In genomic region chr12:127270193-127270592, GRCh38 we compare ENCODE assay signal across 15 cellular contexts.
DNase-seq lines count a peak whose midpoint lies in the region; ATAC-seq, FAIRE-seq and TF ChIP-seq lines count a peak whose summit lies in the region.
"Had no signal": no experiment of that assay in that cellular context is flagged by ENCODE, and none has a peak within 500 bp of the region (broad histone marks: within the 10 kb centered on the region; RNA-seq: fewer than 3 reads in every experiment).

No MANE protein-coding gene starts in this region.

- H3K79me2 ChIP-seq in astrocyte (ENCODE audit: insufficient read depth, low read length) = no peaks in the 10 kb centered on the region

- H2AK9ac ChIP-seq in IMR-90 (replicated peaks; ENCODE audit: low read depth, low read length, poor library complexity) = no peak overlapping the region

- H3K4me2 ChIP-seq in IMR-90 (ENCODE audit: low read depth, low read length) (no peak overlapping the region), astrocyte (ENCODE audit: low read length) (no peak overlapping the region)

- no peak overlapping the region for H3K4me3 ChIP-seq in IMR-90 (ENCODE audit: insufficient read depth, low read depth, low read length)
- no peak overlapping the region for H3K4me3 ChIP-seq in astrocyte (ENCODE audit: insufficient read depth, low read depth, low read length)
- H3K4me3 ChIP-seq in effector memory CD4-positive, alpha-beta T cell (ENCODE audit: insufficient read depth, low read depth, low read length, poor library complexity, severe bottlenecking) = no peak overlapping the region
- H3K4me3 ChIP-seq: BLaER1 treated with 17β-estradiol and CSF1 and Interleukin-3, amounts not matched to agents 10 nM and 100 nM had no signal

- H2AK5ac ChIP-seq in IMR-90 (ENCODE audit: low read depth, low read length) = no peak overlapping the region

- CTCF ChIA-PET in IMR-90 (lab: Yijun Ruan, JAX) = no interaction called here

- no peaks in the 10 kb centered on the region for H3K4me1 Mint-ChIP-seq in astrocyte (ENCODE audit: low read depth, unreplicated experiment)

- H3K14ac ChIP-seq in IMR-90 (replicated peaks; ENCODE audit: low read depth, low read length) = no peak overlapping the region

- H4K20me1 ChIP-seq in IMR-90 (ENCODE audit: insufficient read depth, low read length) (no peaks in the 10 kb centered on the region), astrocyte (ENCODE audit: insufficient read depth, low read length) (no peaks in the 10 kb centered on the region)
- H4K20me1 ChIP-seq: BLaER1 treated with 17β-estradiol and CSF1 and Interleukin-3, amounts not matched to agents 10 nM and 100 nM had no signal

- TF ChIP-seq POLR2A in IMR-90 (IDR thresholded peaks at IDR 0.05; ENCODE audit: low read depth, low read length) = no peak

- H2BK20ac ChIP-seq in IMR-90 (ENCODE audit: low read depth, low read length) = no peak overlapping the region

- DNase-seq in AG20443 (ENCODE audit: low spot score) = peak; percentile 36
- peak; percentile 50 for DNase-seq in IMR-90
- peak; percentile 54 for DNase-seq in astrocyte (ENCODE audit: low read depth)
- DNase-seq in kidney tubule cell (ENCODE audit: low spot score) = peak; percentile 81
- no peak for DNase-seq in stimulated activated CD4-positive, alpha-beta T cell treated with anti-CD3 and anti-CD28 coated beads, Interleukin-4, amount 100 ng/mL, for 24 hours
- no peak for DNase-seq in posterior vena cava (ENCODE audit: low spot score)
- DNase-seq in effector memory CD4-positive, alpha-beta T cell = no peak
- DNase-seq in stimulated activated CD8-positive, alpha-beta memory T cell treated with anti-CD3 and anti-CD28 coated beads, Interleukin-4, amount 100 ng/mL, for 48 hours = no peak
- DNase-seq: activated CD4-positive, alpha-beta T cell treated with anti-CD3 and anti-CD28 coated beads for 48 hours; Karpas-422; NCI-H2107 had no signal

- peaks cover 4% of the 10 kb centered on the region for H3K9me3 Mint-ChIP-seq in astrocyte (ENCODE audit: unreplicated experiment)

- peak; percentile 39 for FAIRE-seq in astrocyte (lab: Jason Lieb, UNC)
- FAIRE-seq: GM18507 had no signal

- peak overlapping the region; percentile 49 for H2BK120ac ChIP-seq in IMR-90 (ENCODE audit: low read depth, low read length)

- H3K27ac ChIP-seq in IMR-90 (ENCODE audit: insufficient read depth, low read length) (no peak overlapping the region), astrocyte (ENCODE audit: low read depth, low read length) (no peak overlapping the region)
- H3K27ac ChIP-seq in effector memory CD4-positive, alpha-beta T cell (ENCODE audit: insufficient read depth, low read length, poor library complexity, severe bottlenecking) = no peak overlapping the region

- H3K4me1 ChIP-seq in IMR-90 (ENCODE audit: control insufficient read depth, insufficient read depth, low read length) = peaks cover 6% of the 10 kb centered on the region; the same call in 1 of the 2 replicates
- H3K4me1 ChIP-seq in astrocyte (ENCODE audit: insufficient read depth, low read length) = peaks cover 14% of the 10 kb centered on the region
- H3K4me1 ChIP-seq in effector memory CD4-positive, alpha-beta T cell (ENCODE audit: control insufficient read depth, insufficient read depth, low read length, poor library complexity, severe bottlenecking) = no peaks in the 10 kb centered on the region

- ATAC-seq in IMR-90 (ENCODE audit: low read depth) = no peak
- ATAC-seq: esophagus mucosa had no signal

- peak overlapping the region; percentile 54 for H3K4ac ChIP-seq in IMR-90 (ENCODE audit: low read depth, low read length)

- TF ChIP-seq RAD21 in IMR-90 (IDR thresholded peaks at IDR 0.05; ENCODE audit: low read length) = no peak

- in situ Hi-C loops in IMR-90 (cut with MboI; ENCODE audit: low sequenced_read_pairs) = no loop called here

- H4K5ac ChIP-seq in IMR-90 (ENCODE audit: low read depth, low read length) = no peak overlapping the region

- no peaks in the 10 kb centered on the region for H3K79me1 ChIP-seq in IMR-90 (ENCODE audit: low read depth in 1 of 2, low read length in 2 of 2)

- no peak overlapping the region for H3K4me3 Mint-ChIP-seq in astrocyte (ENCODE audit: unreplicated experiment)
- H3K4me3 Mint-ChIP-seq: stimulated activated naive CD8-positive, alpha-beta T cell treated with anti-CD3 and anti-CD28 coated beads, Interleukin-15, Interleukin-2, amounts not matched to agents 100 ng/mL and 50 ng/mL, for 24 hours had no signal

- no peaks in the 10 kb centered on the region for H3K9me1 ChIP-seq in IMR-90 (ENCODE audit: insufficient read depth, low read length)

- no peak for TF ChIP-seq CTCF in IMR-90 (conservative IDR thresholded peaks at IDR 0.05; ENCODE audit: low read depth, low read length)
- TF ChIP-seq CTCF in astrocyte (IDR thresholded peaks at IDR 0.05; ENCODE audit: insufficient read depth, low read depth, low read length) = no peak

- H3K36me3 Mint-ChIP-seq in astrocyte (ENCODE audit: low read depth, unreplicated experiment) = no peaks in the 10 kb centered on the region

- H2BK15ac ChIP-seq in IMR-90 (ENCODE audit: low read depth, low read length) = no peak overlapping the region

- H3K56ac ChIP-seq in IMR-90 (ENCODE audit: extremely low read depth, insufficient read depth, low read length) = no peak overlapping the region

- no TSS peak for BruUV-seq in IMR-90 (replicated peaks; lab: Mats Ljungman, UMichigan)

- no peaks in the 10 kb centered on the region for H3K36me3 ChIP-seq in IMR-90 (ENCODE audit: control insufficient read depth, insufficient read depth, low read length)
- H3K36me3 ChIP-seq in astrocyte (ENCODE audit: insufficient read depth, low read length) = no peaks in the 10 kb centered on the region
- H3K36me3 ChIP-seq in effector memory CD4-positive, alpha-beta T cell (ENCODE audit: control insufficient read depth, insufficient read depth, low read length) = no peaks in the 10 kb centered on the region
- H3K36me3 ChIP-seq: BLaER1 treated with 17β-estradiol and CSF1 and Interleukin-3, amounts not matched to agents 10 nM and 100 nM had no signal

- peak overlapping the region; percentile 44 for H2BK5ac ChIP-seq in IMR-90 (ENCODE audit: low read depth, low read length, poor library complexity, severe bottlenecking)

- no peaks in the 10 kb centered on the region for H3K27me3 Mint-ChIP-seq in astrocyte (ENCODE audit: low read depth, unreplicated experiment)

- no peak overlapping the region for H3K9ac ChIP-seq in IMR-90 (ENCODE audit: low read depth, low read length)
- no peak overlapping the region for H3K9ac ChIP-seq in astrocyte (ENCODE audit: low read length)
- H3K9ac ChIP-seq: BLaER1 treated with 17β-estradiol and CSF1 and Interleukin-3, amounts not matched to agents 10 nM and 100 nM had no signal

- WGBS in IMR-90 (ENCODE audit: extremely low coverage in 2 of 2, insufficient read length in 1 of 2), 2 experiments = no CpG with 5 or more reads among the region's 3 CpGs

- no peak overlapping the region for H3K27ac Mint-ChIP-seq in astrocyte (ENCODE audit: unreplicated experiment)
- H3K27ac Mint-ChIP-seq: stimulated activated naive CD8-positive, alpha-beta T cell treated with anti-CD3 and anti-CD28 coated beads, Interleukin-15, Interleukin-2, amounts not matched to agents 100 ng/mL and 50 ng/mL, for 24 hours had no signal

- H3K9me3 ChIP-seq in IMR-90 (ENCODE audit: control insufficient read depth, insufficient read depth, low read length) (peaks cover 9% of the 10 kb centered on the region), astrocyte (ENCODE audit: insufficient read depth, low read depth, low read length) (no peaks in the 10 kb centered on the region)
- H3K9me3 ChIP-seq in effector memory CD4-positive, alpha-beta T cell (ENCODE audit: control insufficient read depth, low read length) = no peaks in the 10 kb centered on the region
- H3K9me3 ChIP-seq: BLaER1 treated with 17β-estradiol and CSF1 and Interleukin-3, amounts not matched to agents 10 nM and 100 nM had no signal

- H3K27me3 ChIP-seq in IMR-90 (ENCODE audit: control insufficient read depth, insufficient read depth, low read length) (no peaks in the 10 kb centered on the region), astrocyte (ENCODE audit: insufficient read depth, low read length) (no peaks in the 10 kb centered on the region)
- H3K27me3 ChIP-seq in effector memory CD4-positive, alpha-beta T cell (replicated peaks; ENCODE audit: control insufficient read depth, insufficient read depth, low read length, poor library complexity, severe bottlenecking) = no peaks in the 10 kb centered on the region
- H3K27me3 ChIP-seq: BLaER1 treated with 17β-estradiol and CSF1 and Interleukin-3, amounts not matched to agents 10 nM and 100 nM had no signal

- H3K23ac ChIP-seq in IMR-90 (ENCODE audit: low read depth, low read length) = no peak overlapping the region

- no peak overlapping the region for H4K91ac ChIP-seq in IMR-90 (ENCODE audit: insufficient read depth, low read depth, low read length)

- POLR2A ChIA-PET in IMR-90 (lab: Charles Lee; ENCODE audit: unreplicated experiment) = no interaction called here

- dilution Hi-C loops in IMR-90 (cut with HindIII; ENCODE audit: low sequenced_read_pairs, unreplicated experiment) = no loop called here

- intact Hi-C loops in IMR-90 (cut with micrococcal nuclease) (no loop called here), posterior vena cava (cut with DNase I) (no loop called here)

- H4K8ac ChIP-seq in IMR-90 (ENCODE audit: low read depth in 2 of 2, low read length in 2 of 2) = no peak overlapping the region

- no peak overlapping the region for H3K18ac ChIP-seq in IMR-90 (ENCODE audit: low read depth, low read length)

- H2AFZ ChIP-seq in IMR-90 (replicated peaks; ENCODE audit: low read length, poor library complexity) (peak overlapping the region; percentile 14), astrocyte (ENCODE audit: low read depth, low read length) (no peak overlapping the region)

TF ChIP-seq in IMR-90, 13 proteins besides CTCF, POLR2A, EP300 and RAD21:
- peak; percentile 85 for TF ChIP-seq CEBPB (IDR thresholded peaks at IDR 0.05; ENCODE audit: low read depth, low read length)
- no peak for TF ChIP-seq CHD1 (IDR thresholded peaks at IDR 0.05; ENCODE audit: low read depth, low read length)
- peak; percentile 10; the same call in 1 of the 2 replicates for TF ChIP-seq USF2 (IDR thresholded peaks at IDR 0.05; ENCODE audit: low read depth, low read length)
- TF ChIP-seq SMC3 (IDR thresholded peaks at IDR 0.05; ENCODE audit: low read depth, low read length) = no peak

Comparison
In these comparisons a context has a peak if more than half of its experiments do, and no peak if none do; other contexts are left out.
1. DNase-seq: peak in AG20443 (single experiment), IMR-90 (single experiment), astrocyte (single experiment) and kidney tubule cell (single experiment); none in stimulated activated CD4-positive, alpha-beta T cell treated with anti-CD3 and anti-CD28 coated beads, Interleukin-4, amount 100 ng/mL, for 24 hours (single experiment), posterior vena cava (single experiment), effector memory CD4-positive, alpha-beta T cell (0 of 3) and stimulated activated CD8-positive, alpha-beta memory T cell treated with anti-CD3 and anti-CD28 coated beads, Interleukin-4, amount 100 ng/mL, for 48 hours (single experiment).